Comparison of ENCODE assay signal across 1 cellular context in the genomic region with DNA sequence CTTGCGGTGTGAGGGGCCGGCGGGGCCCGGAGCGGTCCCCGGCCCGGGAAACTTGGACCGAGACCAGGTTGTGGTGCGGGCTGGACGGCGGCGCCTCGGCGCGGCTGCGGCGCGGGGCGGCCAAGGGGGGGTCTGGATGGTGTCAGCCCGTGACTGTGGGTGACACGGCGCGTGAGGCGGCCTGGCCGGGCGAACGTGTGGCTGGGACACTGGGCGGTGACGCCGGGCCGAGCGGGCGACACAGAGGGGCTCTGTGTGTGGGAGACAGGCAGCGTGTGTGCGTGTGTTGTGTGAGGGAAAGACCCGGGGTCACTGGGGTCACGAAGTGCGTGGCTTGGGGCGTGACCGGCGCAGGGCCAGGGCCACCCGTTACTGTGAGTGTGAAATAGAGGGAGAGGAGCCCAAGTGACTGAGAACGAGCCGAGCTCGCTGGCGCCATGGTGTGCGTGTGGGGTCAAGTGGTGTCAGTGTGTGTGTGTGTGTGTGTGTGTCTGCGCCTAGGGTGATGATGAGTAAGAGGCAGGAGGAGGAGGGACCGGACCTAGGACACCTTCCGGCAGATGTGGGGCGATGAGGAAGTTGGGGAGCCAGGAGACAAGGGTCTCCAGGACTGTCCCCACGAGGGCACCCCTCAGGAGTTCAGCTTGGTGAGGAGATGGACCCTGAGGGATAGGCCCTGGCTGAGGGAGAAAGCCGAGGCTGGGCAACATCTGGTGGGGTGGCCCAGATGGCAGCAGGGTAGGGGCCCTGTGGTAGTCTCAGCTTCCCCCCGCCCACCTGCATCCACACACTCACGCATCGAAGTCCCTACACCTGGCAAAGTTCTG.
TF ChIP-seq lines count a peak whose summit lies in the region.

No MANE protein-coding gene starts in this region.

TF ChIP-seq in HepG2, 621 proteins besides CTCF, POLR2A, EP300 and RAD21 (continued from another document and continues in another):
- TF ChIP-seq, protein P1, sequence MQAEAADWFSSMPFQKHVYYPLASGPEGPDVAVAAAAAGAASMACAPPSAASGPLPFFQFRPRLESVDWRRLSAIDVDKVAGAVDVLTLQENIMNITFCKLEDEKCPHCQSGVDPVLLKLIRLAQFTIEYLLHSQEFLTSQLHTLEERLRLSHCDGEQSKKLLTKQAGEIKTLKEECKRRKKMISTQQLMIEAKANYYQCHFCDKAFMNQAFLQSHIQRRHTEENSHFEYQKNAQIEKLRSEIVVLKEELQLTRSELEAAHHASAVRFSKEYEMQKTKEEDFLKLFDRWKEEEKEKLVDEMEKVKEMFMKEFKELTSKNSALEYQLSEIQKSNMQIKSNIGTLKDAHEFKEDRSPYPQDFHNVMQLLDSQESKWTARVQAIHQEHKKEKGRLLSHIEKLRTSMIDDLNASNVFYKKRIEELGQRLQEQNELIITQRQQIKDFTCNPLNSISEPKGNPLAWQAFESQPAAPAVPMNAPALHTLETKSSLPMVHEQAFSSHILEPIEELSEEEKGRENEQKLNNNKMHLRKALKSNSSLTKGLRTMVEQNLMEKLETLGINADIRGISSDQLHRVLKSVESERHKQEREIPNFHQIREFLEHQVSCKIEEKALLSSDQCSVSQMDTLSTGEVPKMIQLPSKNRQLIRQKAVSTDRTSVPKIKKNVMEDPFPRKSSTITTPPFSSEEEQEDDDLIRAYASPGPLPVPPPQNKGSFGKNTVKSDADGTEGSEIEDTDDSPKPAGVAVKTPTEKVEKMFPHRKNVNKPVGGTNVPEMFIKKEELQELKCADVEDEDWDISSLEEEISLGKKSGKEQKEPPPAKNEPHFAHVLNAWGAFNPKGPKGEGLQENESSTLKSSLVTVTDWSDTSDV (CRISPR knock-in tag; IDR thresholded peaks at IDR 0.05), result no peak
- no peak for TF ChIP-seq PBX3 (CRISPR knock-in tag; IDR thresholded peaks at IDR 0.05; ENCODE audit: borderline replicate concordance)
- no peak for TF ChIP-seq ZSCAN22 (CRISPR knock-in tag; IDR thresholded peaks at IDR 0.05)
- no peak for TF ChIP-seq NFKB2 (CRISPR knock-in tag; IDR thresholded peaks at IDR 0.05; ENCODE audit: borderline replicate concordance)
- TF ChIP-seq ATF6 (CRISPR knock-in tag; conservative IDR thresholded peaks at IDR 0.05), result no peak
- TF ChIP-seq, protein P2, sequence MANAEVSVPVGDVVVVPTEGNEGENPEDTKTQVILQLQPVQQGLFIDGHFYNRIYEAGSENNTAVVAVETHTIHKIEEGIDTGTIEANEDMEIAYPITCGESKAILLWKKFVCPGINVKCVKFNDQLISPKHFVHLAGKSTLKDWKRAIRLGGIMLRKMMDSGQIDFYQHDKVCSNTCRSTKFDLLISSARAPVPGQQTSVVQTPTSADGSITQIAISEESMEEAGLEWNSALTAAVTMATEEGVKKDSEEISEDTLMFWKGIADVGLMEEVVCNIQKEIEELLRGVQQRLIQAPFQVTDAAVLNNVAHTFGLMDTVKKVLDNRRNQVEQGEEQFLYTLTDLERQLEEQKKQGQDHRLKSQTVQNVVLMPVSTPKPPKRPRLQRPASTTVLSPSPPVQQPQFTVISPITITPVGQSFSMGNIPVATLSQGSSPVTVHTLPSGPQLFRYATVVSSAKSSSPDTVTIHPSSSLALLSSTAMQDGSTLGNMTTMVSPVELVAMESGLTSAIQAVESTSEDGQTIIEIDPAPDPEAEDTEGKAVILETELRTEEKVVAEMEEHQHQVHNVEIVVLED (CRISPR knock-in tag; IDR thresholded peaks at IDR 0.05; ENCODE audit: borderline replicate concordance), result no peak
- no peak for TF ChIP-seq ZNF580 (CRISPR knock-in tag; IDR thresholded peaks at IDR 0.05; ENCODE audit: borderline replicate concordance, low read depth)
- no peak for TF ChIP-seq ZNF513 (CRISPR knock-in tag; conservative IDR thresholded peaks at IDR 0.05)
- TF ChIP-seq ZKSCAN8 (CRISPR knock-in tag; IDR thresholded peaks at IDR 0.05; ENCODE audit: borderline replicate concordance), result no peak
- TF ChIP-seq BORCS8-MEF2B (CRISPR knock-in tag; IDR thresholded peaks at IDR 0.05), result peak; percentile 70; the same call in 1 of the 2 replicates
- no peak for TF ChIP-seq KDM6A (CRISPR knock-in tag; IDR thresholded peaks at IDR 0.05; ENCODE audit: low read depth)
- TF ChIP-seq MXI1 (IDR thresholded peaks at IDR 0.05; ENCODE audit: borderline replicate concordance, low read depth, low read length), result peak; percentile 44; the same call in 1 of the 3 replicates
- no peak for TF ChIP-seq HINFP (CRISPR knock-in tag; IDR thresholded peaks at IDR 0.05; ENCODE audit: low read depth)
- TF ChIP-seq ZNF280B (CRISPR knock-in tag; IDR thresholded peaks at IDR 0.05; ENCODE audit: borderline replicate concordance), result no peak
- TF ChIP-seq PPARG (CRISPR knock-in tag; conservative IDR thresholded peaks at IDR 0.05), result no peak
- no peak for TF ChIP-seq HHEX (CRISPR knock-in tag; IDR thresholded peaks at IDR 0.05)
- no peak for TF ChIP-seq CBX1 (IDR thresholded peaks at IDR 0.05; ENCODE audit: low read depth)
- TF ChIP-seq TAF15 (IDR thresholded peaks at IDR 0.05; ENCODE audit: low read depth, low read length, poor library complexity, severe bottlenecking), result no peak
- no peak for TF ChIP-seq ZBTB20 (CRISPR knock-in tag; IDR thresholded peaks at IDR 0.05; ENCODE audit: borderline replicate concordance, low read depth)
- TF ChIP-seq KAT7 (CRISPR knock-in tag; IDR thresholded peaks at IDR 0.05; ENCODE audit: borderline replicate concordance), result no peak; the same call in 1 of the 2 replicates
- TF ChIP-seq ATRX (CRISPR knock-in tag; IDR thresholded peaks at IDR 0.05; ENCODE audit: borderline replicate concordance), result no peak
- TF ChIP-seq ZNF549 (CRISPR knock-in tag; IDR thresholded peaks at IDR 0.05), result no peak
- 0 out of 2 replicates have a peak, but pooled peaks have one; percentile 24 for TF ChIP-seq ZNF510 (CRISPR knock-in tag; IDR thresholded peaks at IDR 0.05; ENCODE audit: low read depth)
- no peak for TF ChIP-seq ATAD3A (CRISPR knock-in tag; IDR thresholded peaks at IDR 0.05)
- TF ChIP-seq, protein P3, sequence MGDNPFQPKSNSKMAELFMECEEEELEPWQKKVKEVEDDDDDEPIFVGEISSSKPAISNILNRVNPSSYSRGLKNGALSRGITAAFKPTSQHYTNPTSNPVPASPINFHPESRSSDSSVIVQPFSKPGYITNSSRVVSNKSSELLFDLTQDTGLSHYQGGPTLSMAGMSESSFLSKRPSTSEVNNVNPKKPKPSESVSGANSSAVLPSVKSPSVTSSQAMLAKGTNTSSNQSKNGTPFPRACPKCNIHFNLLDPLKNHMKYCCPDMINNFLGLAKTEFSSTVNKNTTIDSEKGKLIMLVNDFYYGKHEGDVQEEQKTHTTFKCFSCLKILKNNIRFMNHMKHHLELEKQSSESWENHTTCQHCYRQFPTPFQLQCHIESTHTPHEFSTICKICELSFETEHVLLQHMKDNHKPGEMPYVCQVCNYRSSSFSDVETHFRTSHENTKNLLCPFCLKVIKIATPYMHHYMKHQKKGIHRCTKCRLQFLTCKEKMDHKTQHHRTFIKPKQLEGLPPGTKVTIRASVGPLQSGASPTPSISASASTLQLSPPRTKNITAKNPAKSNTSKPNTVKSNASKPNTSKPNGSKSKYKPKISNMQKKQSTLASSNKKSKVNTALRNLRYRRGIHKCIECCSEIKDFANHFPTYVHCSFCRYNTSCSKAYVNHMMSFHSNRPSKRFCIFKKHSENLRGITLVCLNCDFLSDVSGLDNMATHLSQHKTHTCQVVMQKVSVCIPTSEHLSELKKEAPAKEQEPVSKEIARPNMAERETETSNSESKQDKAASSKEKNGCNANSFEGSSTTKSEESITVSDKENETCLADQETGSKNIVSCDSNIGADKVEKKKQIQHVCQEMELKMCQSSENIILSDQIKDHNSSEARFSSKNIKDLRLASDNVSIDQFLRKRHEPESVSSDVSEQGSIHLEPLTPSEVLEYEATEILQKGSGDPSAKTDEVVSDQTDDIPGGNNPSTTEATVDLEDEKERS (CRISPR knock-in tag; IDR thresholded peaks at IDR 0.05), result no peak
- TF ChIP-seq SP1 (IDR thresholded peaks at IDR 0.05), result no peak
- TF ChIP-seq SP1 (CRISPR knock-in tag; IDR thresholded peaks at IDR 0.05), result 0 out of 2 replicates have a peak, but pooled peaks have one; percentile 17
- TF ChIP-seq CEBPG (CRISPR knock-in tag; IDR thresholded peaks at IDR 0.05), result no peak
- TF ChIP-seq REL (CRISPR knock-in tag; conservative IDR thresholded peaks at IDR 0.05), result no peak
- TF ChIP-seq ZNF136 (CRISPR knock-in tag; IDR thresholded peaks at IDR 0.05; ENCODE audit: low read depth), result 0 out of 2 replicates have a peak, but pooled peaks have one; percentile 63
- TF ChIP-seq, protein P4, sequence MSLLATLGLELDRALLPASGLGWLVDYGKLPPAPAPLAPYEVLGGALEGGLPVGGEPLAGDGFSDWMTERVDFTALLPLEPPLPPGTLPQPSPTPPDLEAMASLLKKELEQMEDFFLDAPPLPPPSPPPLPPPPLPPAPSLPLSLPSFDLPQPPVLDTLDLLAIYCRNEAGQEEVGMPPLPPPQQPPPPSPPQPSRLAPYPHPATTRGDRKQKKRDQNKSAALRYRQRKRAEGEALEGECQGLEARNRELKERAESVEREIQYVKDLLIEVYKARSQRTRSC (CRISPR knock-in tag; IDR thresholded peaks at IDR 0.05; ENCODE audit: low read depth), result 0 out of 2 replicates have a peak, but pooled peaks have one; percentile 10
- TF ChIP-seq SP5 (CRISPR knock-in tag; IDR thresholded peaks at IDR 0.05; ENCODE audit: borderline replicate concordance, low read depth), result no peak
- TF ChIP-seq ZFP1 (CRISPR knock-in tag; IDR thresholded peaks at IDR 0.05), result no peak
- TF ChIP-seq SSRP1 (CRISPR knock-in tag; IDR thresholded peaks at IDR 0.05), result no peak
- TF ChIP-seq ZBTB2 (CRISPR knock-in tag; IDR thresholded peaks at IDR 0.05; ENCODE audit: low read depth), result no peak
- no peak for TF ChIP-seq TOE1 (CRISPR knock-in tag; IDR thresholded peaks at IDR 0.05)
- TF ChIP-seq ZFY (CRISPR knock-in tag; IDR thresholded peaks at IDR 0.05), result no peak
- TF ChIP-seq PCBP1 (IDR thresholded peaks at IDR 0.05; ENCODE audit: borderline replicate concordance, low read depth, low read length), result no peak
- TF ChIP-seq FIP1L1 (IDR thresholded peaks at IDR 0.05; ENCODE audit: borderline replicate concordance, insufficient read depth, low read depth, low read length), result no peak
